Comparison of ENCODE assay signal across 31 cellular contexts in the genomic region with DNA sequence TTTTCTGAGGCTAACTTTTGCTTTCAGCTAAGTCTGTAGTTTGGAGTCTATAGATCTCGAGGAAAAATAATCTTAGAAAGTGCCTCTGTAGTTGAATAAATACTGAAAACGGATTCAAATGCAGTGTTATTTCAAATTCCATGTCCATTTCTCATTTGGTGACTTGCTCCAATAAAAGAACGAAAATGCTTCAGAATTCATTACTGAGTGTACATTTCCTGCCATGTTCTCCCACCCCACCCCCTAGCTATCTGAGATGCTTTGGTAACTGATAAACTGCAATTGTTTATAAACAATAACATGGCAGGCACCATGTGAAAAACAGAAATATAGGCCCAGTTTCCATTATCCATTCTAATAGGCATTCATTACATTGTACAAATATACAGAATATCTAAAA. TPM values are rescaled to one million over a fixed set of nuclear protein-coding genes. Genes with fewer than 3 reads are reported as not detected.
A peak's percentile ranks its signal among the peaks of the same experiment; 100 is the strongest.
DNase-seq lines count a peak whose midpoint lies in the region; ATAC-seq and TF ChIP-seq lines count a peak whose summit lies in the region.
"Had no signal": no experiment of that assay in that cellular context is flagged by ENCODE, and none has a peak within 500 bp of the region (broad histone marks: within the 10 kb centered on the region; RNA-seq: fewer than 3 reads in every experiment).

No MANE protein-coding gene starts in this region.

- peaks cover 0 to 5% (median 0%) of the 10 kb centered on the region in 5 donors for H3K36me3 Mint-ChIP-seq in naive thymus-derived CD4-positive, alpha-beta T cell

- peaks cover 51 to 69% (median 62%) of the 10 kb centered on the region in 5 donors for H3K27me3 Mint-ChIP-seq in naive thymus-derived CD4-positive, alpha-beta T cell

- TF ChIP-seq CTCF in heart right ventricle (IDR thresholded peaks at IDR 0.05): no peak
- no peak for TF ChIP-seq CTCF in choroid plexus epithelial cell (conservative IDR thresholded peaks at IDR 0.05; ENCODE audit: low read depth, low read length)
- no peak for TF ChIP-seq CTCF in lower lobe of right lung (IDR thresholded peaks at IDR 0.05)
- no peak for TF ChIP-seq CTCF in upper lobe of right lung (IDR thresholded peaks at IDR 0.05)

- ATAC-seq in heart right ventricle (no peak), lower lobe of right lung (no peak), upper lobe of right lung (no peak)
- no peak for ATAC-seq in naive thymus-derived CD4-positive, alpha-beta T cell
- ATAC-seq: activated CD4-positive, CD25-positive, alpha-beta regulatory T cell treated with anti-CD3 and anti-CD28 coated beads, Interleukin-2, amount 50 U/mL, for 24 hours; T-helper 17 cell had no signal

- no peak for DNase-seq in heart right ventricle
- no peak for DNase-seq in cardiac septum (ENCODE audit: low spot score)
- peak; percentile 3 for DNase-seq in choroid plexus epithelial cell (ENCODE audit: low read depth)
- no peak for DNase-seq in lower lobe of right lung
- DNase-seq in upper lobe of right lung: no peak
- DNase-seq in amygdala (lab: John Stamatoyannopoulos, UW): no peak
- DNase-seq in naive thymus-derived CD4-positive, alpha-beta T cell: no peak
- no peak for DNase-seq in hypothalamus (lab: John Stamatoyannopoulos, UW)
- DNase-seq: activated CD4-positive, alpha-beta T cell treated with anti-CD3 and anti-CD28 coated beads, Interleukin-2, amount 50 U/mL, for 48 hours; activated CD8-positive, alpha-beta memory T cell treated with anti-CD3 and anti-CD28 coated beads, Interleukin-2, amount 50 U/mL, for 48 hours; activated naive CD4-positive, alpha-beta T cell treated with anti-CD3 and anti-CD28 coated beads for 36 hours; CD4-positive, CD25-positive, alpha-beta regulatory T cell; DMS79 treated with DMSO at 0.1 percent for 48 hours; effector CD4-positive, alpha-beta T cell; KBM-7; NCI-H1105; NCI-H187; NCI-H2171; stimulated activated CD8-positive, alpha-beta memory T cell treated with anti-CD3 and anti-CD28 coated beads, Interleukin-4, amount 100 ng/mL, for 48 hours; testis had no signal

- H3K9me3 ChIP-seq in heart right ventricle (no peaks in the 10 kb centered on the region), lower lobe of right lung (no peaks in the 10 kb centered on the region), upper lobe of right lung (no peaks in the 10 kb centered on the region)
- no peaks in the 10 kb centered on the region for H3K9me3 ChIP-seq in naive thymus-derived CD4-positive, alpha-beta T cell (ENCODE audit: control insufficient read depth in 2 of 3, low read length in 3 of 3)
- H3K9me3 ChIP-seq: breast epithelium, right lobe of liver, testis, uterus had no signal

- H3K4me1 ChIP-seq in heart right ventricle (peaks cover 0 to 24% (median 15%) of the 10 kb centered on the region in 9 donors), lower lobe of right lung (peaks cover 13% of the 10 kb centered on the region), upper lobe of right lung (peaks cover 10% of the 10 kb centered on the region)
- H3K4me1 ChIP-seq in naive thymus-derived CD4-positive, alpha-beta T cell (ENCODE audit: control insufficient read depth in 2 of 2, insufficient read depth in 2 of 2, low read length in 2 of 2): no peaks in the 10 kb centered on the region
- H3K4me1 ChIP-seq: breast epithelium, uterus had no signal

- CTCF ChIA-PET in naive thymus-derived CD4-positive, alpha-beta T cell (lab: Charles Lee): no interaction called here

- intact Hi-C loops in heart right ventricle (cut with DNase I): no loop called here
- intact Hi-C loops in cardiac septum (cut with DNase I): loop anchor here (10.0 kb wide), 1 partner anchor 191 kb away; no protein-coding TSS in a partner anchor
- intact Hi-C loops in lower lobe of right lung (cut with DNase I): no loop called here
- intact Hi-C loops in upper lobe of right lung (cut with DNase I): no loop called here
- intact Hi-C loops in naive thymus-derived CD4-positive, alpha-beta T cell (cut with micrococcal nuclease): no loop called here

- H3K36me3 ChIP-seq in heart right ventricle (peaks cover 0 to 4% (median 0%) of the 10 kb centered on the region in 9 donors), lower lobe of right lung (no peaks in the 10 kb centered on the region), upper lobe of right lung (no peaks in the 10 kb centered on the region)
- H3K36me3 ChIP-seq in naive thymus-derived CD4-positive, alpha-beta T cell (ENCODE audit: control insufficient read depth in 2 of 3, insufficient read depth in 3 of 3, low read length in 3 of 3): no peaks in the 10 kb centered on the region
- H3K36me3 ChIP-seq: breast epithelium, right lobe of liver, uterus had no signal

- H3K4me3 ChIP-seq in heart right ventricle (peak overlapping the region in 9 of 10 donors; percentile 52 to 69 (median 59)), choroid plexus epithelial cell (ENCODE audit: low read depth, low read length) (no peak overlapping the region), lower lobe of right lung (peak overlapping the region; percentile 55), upper lobe of right lung (peak overlapping the region; percentile 59)
- no peak overlapping the region for H3K4me3 ChIP-seq in naive thymus-derived CD4-positive, alpha-beta T cell (ENCODE audit: low read length)

- WGBS in heart right ventricle, 2 donors: 77 to 91% methylated on average over 3 of the region's 3 CpGs

- POLR2A ChIA-PET in naive thymus-derived CD4-positive, alpha-beta T cell (lab: Charles Lee): no interaction called here

- H3K27me3 ChIP-seq in heart right ventricle (peaks cover 8 to 65% (median 40%) of the 10 kb centered on the region in 7 donors), lower lobe of right lung (ENCODE audit: low read depth) (peaks cover 32% of the 10 kb centered on the region), upper lobe of right lung (peaks cover 30% of the 10 kb centered on the region)
- H3K27me3 ChIP-seq in naive thymus-derived CD4-positive, alpha-beta T cell (ENCODE audit: control insufficient read depth in 2 of 2, insufficient read depth in 2 of 2, low read length in 2 of 2): peaks cover 0 to 2% of the 10 kb centered on the region in 2 donors
- H3K27me3 ChIP-seq: testis, uterus had no signal

- H3K27ac ChIP-seq in heart right ventricle: peak overlapping the region in 1 of 10 donors; percentile 80
- H3K27ac ChIP-seq in lower lobe of right lung: peak overlapping the region; percentile 63
- H3K27ac ChIP-seq in upper lobe of right lung: no peak overlapping the region
- H3K27ac ChIP-seq in naive thymus-derived CD4-positive, alpha-beta T cell (ENCODE audit: low read depth, low read length): no peak overlapping the region

- H3K27ac Mint-ChIP-seq in naive thymus-derived CD4-positive, alpha-beta T cell: no peak overlapping the region
- H3K27ac Mint-ChIP-seq: activated naive CD4-positive, alpha-beta T cell treated with anti-CD3 and anti-CD28 coated beads for 36 hours; CD4-positive, CD25-positive, alpha-beta regulatory T cell; stimulated activated naive CD8-positive, alpha-beta T cell treated with anti-CD3 and anti-CD28 coated beads, Interleukin-15, Interleukin-2, amounts not matched to agents 100 ng/mL and 50 ng/mL, for 24 hours; T-helper 17 cell had no signal

- H3K4me1 Mint-ChIP-seq in naive thymus-derived CD4-positive, alpha-beta T cell: peaks cover 2 to 14% (median 13%) of the 10 kb centered on the region in 7 donors

- peak overlapping the region in 4 of 10 donors; percentile 7 to 74 (median 20) for H3K4me3 Mint-ChIP-seq in naive thymus-derived CD4-positive, alpha-beta T cell
- H3K4me3 Mint-ChIP-seq: activated naive CD4-positive, alpha-beta T cell treated with anti-CD3 and anti-CD28 coated beads for 36 hours; CD4-positive, CD25-positive, alpha-beta regulatory T cell; stimulated activated naive CD8-positive, alpha-beta T cell treated with anti-CD3 and anti-CD28 coated beads, Interleukin-15, Interleukin-2, amounts not matched to agents 100 ng/mL and 50 ng/mL, for 24 hours; T-helper 17 cell had no signal

- peaks cover 0 to 1% (median 0%) of the 10 kb centered on the region in 11 donors for H3K9me3 Mint-ChIP-seq in naive thymus-derived CD4-positive, alpha-beta T cell
- H3K9me3 Mint-ChIP-seq: activated naive CD4-positive, alpha-beta T cell treated with anti-CD3 and anti-CD28 coated beads for 36 hours; stimulated activated naive CD8-positive, alpha-beta T cell treated with anti-CD3 and anti-CD28 coated beads, Interleukin-15, Interleukin-2, amounts not matched to agents 100 ng/mL and 50 ng/mL, for 24 hours had no signal

RNA-seq across cellular contexts. Expression of a gene that starts 1.6 kb away (rescaled TPM):
- total RNA-seq in heart right ventricle (1 to 10 TPM; 1.3 to 8.0 (median 2.5) TPM), cardiac septum (2.7 TPM), lower lobe of right lung (14.9 TPM), upper lobe of right lung (13.2 TPM)
- polyA plus RNA-seq in heart right ventricle: 1 to 10 TPM; 6.1 to 7.5 TPM
- not detected for total RNA-seq in naive thymus-derived CD4-positive, alpha-beta T cell
- polyA plus RNA-seq in naive thymus-derived CD4-positive, alpha-beta T cell: not detected
- total RNA-seq: A172; activated naive CD4-positive, alpha-beta T cell treated with anti-CD3 and anti-CD28 coated beads for 36 hours; CD4-positive, CD25-positive, alpha-beta regulatory T cell; M059J; RPMI7951; SK-MEL-5; T-helper 17 cell had no signal
- polyA plus RNA-seq: CD4-positive, CD25-positive, alpha-beta regulatory T cell; neural cell had no signal

Comparison
In these comparisons a context has a peak if more than half of its experiments do, and no peak if none do; other contexts are left out.
1. H3K4me3 ChIP-seq: peak in heart right ventricle (9 of 10), lower lobe of right lung (single experiment) and upper lobe of right lung (single experiment); none in choroid plexus epithelial cell (single experiment) and naive thymus-derived CD4-positive, alpha-beta T cell (single experiment).